In genomic region chr13:60448907-60449510, GRCh38 we compare ENCODE assay signal across 8 cellular contexts. TPM values are rescaled to one million over a fixed set of nuclear protein-coding genes. Genes with fewer than 3 reads are reported as not detected.
DNase-seq lines count a peak whose midpoint lies in the region; ATAC-seq, FAIRE-seq and TF ChIP-seq lines count a peak whose summit lies in the region.

No MANE protein-coding gene starts in this region.

- H2AFZ ChIP-seq in astrocyte (ENCODE audit: low read depth, low read length): no peak overlapping the region

- H3K27ac ChIP-seq in A673 (ENCODE audit: low read depth, low read length, poor library complexity, severe bottlenecking): no peak overlapping the region
- H3K27ac ChIP-seq in astrocyte (ENCODE audit: low read depth, low read length): no peak overlapping the region
- no peak overlapping the region for H3K27ac ChIP-seq in tibial nerve

- CTCF ChIA-PET in A673 (lab: Charles Lee): interaction anchor here (1.4 kb wide), 1 partner anchor 169 kb away, joined by 5 read pairs; no protein-coding TSS in a partner anchor

- WGBS in tibial nerve, 2 donors: 26 to 32% methylated on average over 2 of the region's 2 CpGs

- FAIRE-seq in astrocyte (lab: Jason Lieb, UNC): no peak

- H3K79me2 ChIP-seq in astrocyte (ENCODE audit: insufficient read depth, low read length): no peaks in the 10 kb centered on the region

- peak; percentile 89 for TF ChIP-seq CTCF in A673 (conservative IDR thresholded peaks at IDR 0.05; ENCODE audit: low read depth, low read length)
- peak; percentile 64 for TF ChIP-seq CTCF in GM12864 (IDR thresholded peaks at IDR 0.05; ENCODE audit: low read depth, low read length, missing control alignments)
- peak; percentile 84 for TF ChIP-seq CTCF in astrocyte (IDR thresholded peaks at IDR 0.05; ENCODE audit: insufficient read depth, low read depth, low read length)
- TF ChIP-seq CTCF in tibial nerve (IDR thresholded peaks at IDR 0.05): peak; percentile 59 to 65 (median 61)

- H3K27me3 Mint-ChIP-seq in astrocyte (ENCODE audit: low read depth, unreplicated experiment): no peaks in the 10 kb centered on the region
- no peaks in the 10 kb centered on the region for H3K27me3 Mint-ChIP-seq in stimulated activated naive CD8-positive, alpha-beta T cell treated with anti-CD3 and anti-CD28 coated beads, Interleukin-15, amount 100 ng/mL, for 72 hours

- POLR2A ChIA-PET in A673 (lab: Charles Lee; ENCODE audit: low non-redundant PET): no interaction called here

- no peaks in the 10 kb centered on the region for H3K36me3 ChIP-seq in A673 (ENCODE audit: insufficient read depth, low read length, poor library complexity, severe bottlenecking)
- H3K36me3 ChIP-seq in astrocyte (ENCODE audit: insufficient read depth, low read length): no peaks in the 10 kb centered on the region
- no peaks in the 10 kb centered on the region for H3K36me3 ChIP-seq in tibial nerve

- no peak overlapping the region for H3K4me2 ChIP-seq in astrocyte (ENCODE audit: low read length)

- H4K20me1 ChIP-seq in astrocyte (ENCODE audit: insufficient read depth, low read length): no peaks in the 10 kb centered on the region

- peak; percentile 71 for ATAC-seq in HG02623 (IDR thresholded peaks at IDR 0.05; ENCODE audit: unreplicated experiment)
- ATAC-seq in stimulated activated naive CD8-positive, alpha-beta T cell treated with anti-CD3 and anti-CD28 coated beads, Interleukin-15, amount 100 ng/mL, for 72 hours: no peak

- intact Hi-C loops in A673 (cut with micrococcal nuclease; ENCODE audit: unreplicated experiment): no loop called here

- H3K4me1 Mint-ChIP-seq in astrocyte (ENCODE audit: low read depth, unreplicated experiment): no peaks in the 10 kb centered on the region
- H3K4me1 Mint-ChIP-seq in stimulated activated naive CD8-positive, alpha-beta T cell treated with anti-CD3 and anti-CD28 coated beads, Interleukin-15, amount 100 ng/mL, for 72 hours: no peaks in the 10 kb centered on the region

- H3K27me3 ChIP-seq in A673 (replicated peaks; ENCODE audit: insufficient read depth, low read depth, low read length, poor library complexity): no peaks in the 10 kb centered on the region
- H3K27me3 ChIP-seq in astrocyte (ENCODE audit: insufficient read depth, low read length): no peaks in the 10 kb centered on the region
- no peaks in the 10 kb centered on the region for H3K27me3 ChIP-seq in tibial nerve

- BruUV-seq in A673 (replicated peaks; lab: Mats Ljungman, UMichigan): no TSS peak

- H3K36me3 Mint-ChIP-seq in astrocyte (ENCODE audit: low read depth, unreplicated experiment): no peaks in the 10 kb centered on the region

- peak; percentile 64 for DNase-seq in A673 (ENCODE audit: low spot score)
- peak; percentile 7 for DNase-seq in GM12864 (ENCODE audit: low read depth)
- DNase-seq in NCI-H1930 (lab: John Stamatoyannopoulos, UW): peak; percentile 8 to 50
- DNase-seq in astrocyte (ENCODE audit: low read depth): peak; percentile 33
- DNase-seq in iPS-NIHi7 (ENCODE audit: extremely low spot score): peak; percentile 41
- peak in 1 of 2 donors; percentile 70 for DNase-seq in tibial nerve (ENCODE audit: low spot score in 2 of 2)
- no peak for DNase-seq in stimulated activated naive CD8-positive, alpha-beta T cell treated with anti-CD3 and anti-CD28 coated beads, Interleukin-15, amount 100 ng/mL, for 72 hours

- H3K9me3 Mint-ChIP-seq in astrocyte (ENCODE audit: unreplicated experiment): no peaks in the 10 kb centered on the region
- H3K9me3 Mint-ChIP-seq in stimulated activated naive CD8-positive, alpha-beta T cell treated with anti-CD3 and anti-CD28 coated beads, Interleukin-15, amount 100 ng/mL, for 72 hours: no peaks in the 10 kb centered on the region

- H3K4me3 Mint-ChIP-seq in astrocyte (ENCODE audit: unreplicated experiment): no peak overlapping the region
- no peak overlapping the region for H3K4me3 Mint-ChIP-seq in stimulated activated naive CD8-positive, alpha-beta T cell treated with anti-CD3 and anti-CD28 coated beads, Interleukin-15, amount 100 ng/mL, for 72 hours

- H3K4me1 ChIP-seq in A673 (ENCODE audit: insufficient read depth, low read length, poor library complexity, severe bottlenecking) (peaks cover 20% of the 10 kb centered on the region), astrocyte (ENCODE audit: insufficient read depth, low read length) (no peaks in the 10 kb centered on the region), tibial nerve (peaks cover 0 to 10% (median 0%) of the 10 kb centered on the region in 4 donors)

- H3K27ac Mint-ChIP-seq in astrocyte (ENCODE audit: unreplicated experiment): no peak overlapping the region
- no peak overlapping the region for H3K27ac Mint-ChIP-seq in stimulated activated naive CD8-positive, alpha-beta T cell treated with anti-CD3 and anti-CD28 coated beads, Interleukin-15, amount 100 ng/mL, for 72 hours

- no peak for TF ChIP-seq POLR2A in tibial nerve (IDR thresholded peaks at IDR 0.05)

- H3K9me3 ChIP-seq in A673 (ENCODE audit: low read depth, low read length, poor library complexity, severe bottlenecking) (no peaks in the 10 kb centered on the region), astrocyte (ENCODE audit: insufficient read depth, low read depth, low read length) (no peaks in the 10 kb centered on the region), tibial nerve (no peaks in the 10 kb centered on the region)

- H3K4me3 ChIP-seq in A673 (ENCODE audit: low read depth, low read length, poor library complexity, severe bottlenecking) (no peak overlapping the region), GM12864 (ENCODE audit: low read depth, low read length) (no peak overlapping the region), astrocyte (ENCODE audit: insufficient read depth, low read depth, low read length) (no peak overlapping the region), tibial nerve (no peak overlapping the region)

- H3K9ac ChIP-seq in astrocyte (ENCODE audit: low read length): no peak overlapping the region

- no peak for TF ChIP-seq EP300 in tibial nerve (IDR thresholded peaks at IDR 0.05)

RNA-seq across cellular contexts. Expression of gene TDRD3, which starts 52.0 kb away (rescaled TPM):
- total RNA-seq in A673 (2021) (30.7 and 34.1 TPM in 2 replicates), astrocyte (9.7 and 10.7 TPM in 2 replicates), tibial nerve (10 to 100 TPM; 31.2 to 38.5 (median 35.1) TPM)

Comparison
In these comparisons a context has a peak if more than half of its experiments do, and no peak if none do; other contexts are left out.
1. DNase-seq: peak in A673 (single experiment), GM12864 (single experiment), NCI-H1930 (2 of 2), astrocyte (single experiment) and iPS-NIHi7 (single experiment); none in stimulated activated naive CD8-positive, alpha-beta T cell treated with anti-CD3 and anti-CD28 coated beads, Interleukin-15, amount 100 ng/mL, for 72 hours (0 of 2).
2. Peak in every context shown above with its lines, with median percentiles within 50 percentile points of each other: CTCF ChIP-seq.